In genomic region chr5:179801304-179802206, GRCh38 we compare ENCODE assay signal across 7 cellular contexts. TPM values are rescaled to one million over a fixed set of nuclear protein-coding genes. Genes with fewer than 3 reads are reported as not detected.
A peak's percentile ranks its signal among the peaks of the same experiment; 100 is the strongest.
DNase-seq lines count a peak whose midpoint lies in the region; ATAC-seq and TF ChIP-seq lines count a peak whose summit lies in the region.

No MANE protein-coding gene starts in this region.

- no peak overlapping the region for H3K4me2 ChIP-seq in fibroblast of lung (ENCODE audit: extremely low read depth, insufficient read depth, low read length)

- no peak overlapping the region for H3K9ac ChIP-seq in fibroblast of lung (ENCODE audit: insufficient read depth, low read length)

- peak; percentile 48 to 66 for TF ChIP-seq CTCF in fibroblast of lung (conservative IDR thresholded peaks at IDR 0.05 in 1 of 2, IDR thresholded peaks at IDR 0.05 in 1 of 2; ENCODE audit: low read depth in 1 of 2, low read length in 2 of 2)
- TF ChIP-seq CTCF in progenitor cell of endocrine pancreas (IDR thresholded peaks at IDR 0.05; ENCODE audit: unreplicated experiment): peak; percentile 71

- H3K9me3 ChIP-seq in fibroblast of lung (ENCODE audit: control insufficient read depth, insufficient read depth, low read depth, low read length): no peaks in the 10 kb centered on the region

- H3K4me3 Mint-ChIP-seq in progenitor cell of endocrine pancreas (ENCODE audit: low read depth): no peak overlapping the region

- peaks cover 15% of the 10 kb centered on the region for H3K4me1 Mint-ChIP-seq in progenitor cell of endocrine pancreas (ENCODE audit: low read depth)

- peaks cover 14% of the 10 kb centered on the region for H3K4me1 ChIP-seq in fibroblast of lung (ENCODE audit: control insufficient read depth, extremely low read depth, insufficient read depth, low read length)

- H3K36me3 Mint-ChIP-seq in progenitor cell of endocrine pancreas (ENCODE audit: insufficient read depth): peaks cover 14% of the 10 kb centered on the region

- H3K9me3 Mint-ChIP-seq in progenitor cell of endocrine pancreas (ENCODE audit: low read depth): no peaks in the 10 kb centered on the region

- H3K79me2 ChIP-seq in fibroblast of lung (ENCODE audit: control insufficient read depth, insufficient read depth, low read length): peaks cover 45% of the 10 kb centered on the region

- H3K27me3 Mint-ChIP-seq in progenitor cell of endocrine pancreas: no peaks in the 10 kb centered on the region

- H3K27ac Mint-ChIP-seq in progenitor cell of endocrine pancreas: no peak overlapping the region

- no peak overlapping the region for H2AFZ ChIP-seq in fibroblast of lung (ENCODE audit: low read length)

- no peaks in the 10 kb centered on the region for H3K27me3 ChIP-seq in fibroblast of lung (ENCODE audit: control insufficient read depth, insufficient read depth, low read length)

- ATAC-seq in GM19372 (IDR thresholded peaks at IDR 0.05; ENCODE audit: low read depth, unreplicated experiment) (peak; percentile 40), HG02763 (IDR thresholded peaks at IDR 0.05; ENCODE audit: unreplicated experiment) (no peak)

- no peaks in the 10 kb centered on the region for H4K20me1 ChIP-seq in fibroblast of lung (ENCODE audit: control insufficient read depth, extremely low read depth, insufficient read depth, low read length)

- peak; percentile 6 for DNase-seq in NCI-H1048 (lab: John Stamatoyannopoulos, UW)
- peak; percentile 79 for DNase-seq in activated T-cell treated with anti-CD3 and anti-CD28 coated beads for 1 hour (ENCODE audit: low read depth)
- DNase-seq in fibroblast of lung (ENCODE audit: low read depth in 2 of 2): peak in 1 of 2 donors; percentile 68
- DNase-seq in progenitor cell of endocrine pancreas (ENCODE audit: low spot score, unreplicated experiment): peak; percentile 66
- DNase-seq in DMS79 (lab: John Stamatoyannopoulos, UW): no peak

- H3K4me3 ChIP-seq in fibroblast of lung (replicated peaks in 1 of 4; ENCODE audit: control extremely low read depth in 1 of 4, insufficient read depth in 1 of 4, low read depth in 3 of 4, low read length in 4 of 4): no peak overlapping the region

- H3K36me3 ChIP-seq in fibroblast of lung (ENCODE audit: control insufficient read depth, insufficient read depth, low read length): peaks cover 37% of the 10 kb centered on the region

- H3K27ac ChIP-seq in fibroblast of lung (ENCODE audit: insufficient read depth, low read length): no peak overlapping the region

RNA-seq across cellular contexts. Expression of gene MGAT4B, which starts 5.1 kb away (rescaled TPM):
- total RNA-seq in fibroblast of lung (116 and 157 TPM in 2 replicates), progenitor cell of endocrine pancreas (159 and 171 TPM in 2 replicates)
- 172 and 175 TPM in 2 replicates for polyA plus RNA-seq in fibroblast of lung
- polyA plus RNA-seq in fibroblast of lung (2012): 144 and 153 TPM in 2 replicates
- 468 and 469 TPM in 2 replicates for polyA minus RNA-seq in fibroblast of lung (ENCODE audit: low replicate concordance)

RNA-seq across cellular contexts. Expression of gene LTC4S, which starts 7.8 kb away (rescaled TPM):
- total RNA-seq in fibroblast of lung: 0.83 and 4.1 TPM in 2 replicates
- 0.32 and 0.78 TPM in 2 replicates for polyA plus RNA-seq in fibroblast of lung
- 1.1 and 2.4 TPM in 2 replicates for polyA plus RNA-seq in fibroblast of lung (2012)
- not detected in 2 replicates for polyA minus RNA-seq in fibroblast of lung (ENCODE audit: low replicate concordance)
- 5.5 and 6.9 TPM in 2 replicates for total RNA-seq in progenitor cell of endocrine pancreas

RNA-seq across cellular contexts. Expression of gene SQSTM1, which starts 19.1 kb away (rescaled TPM):
- total RNA-seq in fibroblast of lung (1,096 and 1,894 TPM in 2 replicates), progenitor cell of endocrine pancreas (113 and 139 TPM in 2 replicates)
- polyA plus RNA-seq in fibroblast of lung: 212 and 310 TPM in 2 replicates
- polyA plus RNA-seq in fibroblast of lung (2012): 451 and 724 TPM in 2 replicates
- polyA minus RNA-seq in fibroblast of lung (ENCODE audit: low replicate concordance): 385 and 386 TPM in 2 replicates

RNA-seq across cellular contexts. Expression of gene MRNIP, which starts 57.1 kb away (rescaled TPM):
- total RNA-seq in fibroblast of lung (15.4 and 21.0 TPM in 2 replicates), progenitor cell of endocrine pancreas (61.4 and 63.4 TPM in 2 replicates)
- 8.2 and 8.6 TPM in 2 replicates for polyA plus RNA-seq in fibroblast of lung
- polyA plus RNA-seq in fibroblast of lung (2012): 10.8 and 11.9 TPM in 2 replicates
- polyA minus RNA-seq in fibroblast of lung (ENCODE audit: low replicate concordance): 1.6 and 6.9 TPM in 2 replicates
